1 cellular context compared by ENCODE assay signal in the genomic region with DNA sequence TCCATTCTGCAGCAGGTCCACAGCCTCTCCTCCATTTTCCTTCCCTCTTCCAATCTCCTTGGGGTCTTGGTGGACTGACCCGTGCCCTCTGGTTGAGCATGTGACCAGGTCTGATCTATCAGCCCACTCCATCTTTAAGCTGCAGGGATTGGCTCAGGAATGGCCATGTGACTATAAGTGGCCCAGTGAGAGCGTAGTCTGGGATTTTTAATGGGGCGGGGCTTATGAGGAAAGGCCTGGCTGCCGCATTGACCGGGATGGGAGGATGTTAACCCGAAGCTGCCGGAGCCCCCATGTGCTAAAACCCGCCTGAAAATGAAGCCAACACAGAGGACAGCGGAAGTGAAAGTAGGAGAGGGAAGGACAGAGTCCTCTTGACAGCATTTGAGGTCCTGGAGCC.
A peak's percentile ranks its signal among the peaks of the same experiment; 100 is the strongest.
TF ChIP-seq lines count a peak whose summit lies in the region.

No MANE protein-coding gene starts in this region.

TF ChIP-seq in K562, 482 proteins besides CTCF, POLR2A, EP300 and RAD21 (continued from another document):
- TF ChIP-seq, protein P1, sequence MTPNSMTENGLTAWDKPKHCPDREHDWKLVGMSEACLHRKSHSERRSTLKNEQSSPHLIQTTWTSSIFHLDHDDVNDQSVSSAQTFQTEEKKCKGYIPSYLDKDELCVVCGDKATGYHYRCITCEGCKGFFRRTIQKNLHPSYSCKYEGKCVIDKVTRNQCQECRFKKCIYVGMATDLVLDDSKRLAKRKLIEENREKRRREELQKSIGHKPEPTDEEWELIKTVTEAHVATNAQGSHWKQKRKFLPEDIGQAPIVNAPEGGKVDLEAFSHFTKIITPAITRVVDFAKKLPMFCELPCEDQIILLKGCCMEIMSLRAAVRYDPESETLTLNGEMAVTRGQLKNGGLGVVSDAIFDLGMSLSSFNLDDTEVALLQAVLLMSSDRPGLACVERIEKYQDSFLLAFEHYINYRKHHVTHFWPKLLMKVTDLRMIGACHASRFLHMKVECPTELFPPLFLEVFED (CRISPR knock-in tag; conservative IDR thresholded peaks at IDR 0.05): no peak
- TF ChIP-seq ARID1B (IDR thresholded peaks at IDR 0.05) (no peak), TAL1 (IDR thresholded peaks at IDR 0.05) (no peak)
- TF ChIP-seq, protein P2, sequence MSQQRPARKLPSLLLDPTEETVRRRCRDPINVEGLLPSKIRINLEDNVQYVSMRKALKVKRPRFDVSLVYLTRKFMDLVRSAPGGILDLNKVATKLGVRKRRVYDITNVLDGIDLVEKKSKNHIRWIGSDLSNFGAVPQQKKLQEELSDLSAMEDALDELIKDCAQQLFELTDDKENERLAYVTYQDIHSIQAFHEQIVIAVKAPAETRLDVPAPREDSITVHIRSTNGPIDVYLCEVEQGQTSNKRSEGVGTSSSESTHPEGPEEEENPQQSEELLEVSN (IDR thresholded peaks at IDR 0.05; ENCODE audit: borderline replicate concordance in 1 of 2, extremely low read depth in 1 of 2, insufficient read depth in 1 of 2, insufficient read length in 1 of 2, low read depth in 1 of 2, low read length in 1 of 2, poor library complexity in 1 of 2, severe bottlenecking in 1 of 2): peak in 1 of 2 experiments; percentile 18
- TF ChIP-seq, protein P3, sequence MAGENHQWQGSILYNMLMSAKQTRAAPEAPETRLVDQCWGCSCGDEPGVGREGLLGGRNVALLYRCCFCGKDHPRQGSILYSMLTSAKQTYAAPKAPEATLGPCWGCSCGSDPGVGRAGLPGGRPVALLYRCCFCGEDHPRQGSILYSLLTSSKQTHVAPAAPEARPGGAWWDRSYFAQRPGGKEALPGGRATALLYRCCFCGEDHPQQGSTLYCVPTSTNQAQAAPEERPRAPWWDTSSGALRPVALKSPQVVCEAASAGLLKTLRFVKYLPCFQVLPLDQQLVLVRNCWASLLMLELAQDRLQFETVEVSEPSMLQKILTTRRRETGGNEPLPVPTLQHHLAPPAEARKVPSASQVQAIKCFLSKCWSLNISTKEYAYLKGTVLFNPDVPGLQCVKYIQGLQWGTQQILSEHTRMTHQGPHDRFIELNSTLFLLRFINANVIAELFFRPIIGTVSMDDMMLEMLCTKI (IDR thresholded peaks at IDR 0.05; ENCODE audit: partially characterized antibody): no peak
